In genomic region chr7:116636997-116637396, GRCh38 we compare ENCODE assay signal across 6 cellular contexts.
"Had no signal": no experiment of that assay in that cellular context is flagged by ENCODE, and none has a peak within 500 bp of the region (broad histone marks: within the 10 kb centered on the region; RNA-seq: fewer than 3 reads in every experiment).

No MANE protein-coding gene starts in this region.

- H3K36me3 Mint-ChIP-seq: IgD-negative memory B cell had no signal

- DNase-seq: IMR-90, KBM-7, KG1 had no signal

- H3K4me3 ChIP-seq: K562 had no signal

- H3K9me3 Mint-ChIP-seq: IgD-negative memory B cell had no signal

- H3K27ac ChIP-seq: HL-60 had no signal

- H3K4me3 Mint-ChIP-seq: IgD-negative memory B cell had no signal

- H3K27ac Mint-ChIP-seq: IgD-negative memory B cell had no signal
